Comparison of ENCODE assay signal across 14 cellular contexts in the genomic region with DNA sequence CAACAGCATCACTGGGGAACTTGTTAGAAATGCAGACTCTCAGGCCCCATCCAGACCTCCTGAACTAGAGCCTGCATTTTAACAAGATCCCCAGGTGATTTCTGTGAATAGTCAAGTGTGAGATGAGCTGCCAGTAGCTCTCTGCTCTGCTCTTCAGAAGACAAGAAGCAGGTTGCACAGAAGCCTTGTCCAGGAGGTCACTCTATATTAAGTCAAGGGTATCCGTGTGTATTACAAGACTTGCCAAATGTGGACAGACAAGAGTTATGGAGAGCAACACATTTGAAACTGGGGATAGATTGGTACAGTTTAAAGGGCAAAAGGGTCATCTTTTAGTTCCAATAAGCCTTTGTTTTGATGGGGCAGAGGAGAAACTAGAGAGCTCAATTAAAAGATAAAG. TPM values are rescaled to one million over a fixed set of nuclear protein-coding genes. Genes with fewer than 3 reads are reported as not detected.
DNase-seq lines count a peak whose midpoint lies in the region; ATAC-seq, FAIRE-seq and TF ChIP-seq lines count a peak whose summit lies in the region.
"Had no signal": no experiment of that assay in that cellular context is flagged by ENCODE, and none has a peak within 500 bp of the region (broad histone marks: within the 10 kb centered on the region; RNA-seq: fewer than 3 reads in every experiment).

No MANE protein-coding gene starts in this region.

- peaks cover 5% of the 10 kb centered on the region for H3F3A ChIP-seq in SK-N-SH (replicated peaks; ENCODE audit: insufficient read depth)

- peaks cover 25% of the 10 kb centered on the region for H3K4me1 Mint-ChIP-seq in nephron

- H3K4me1 ChIP-seq in SK-N-SH (ENCODE audit: control insufficient read depth in 1 of 2, insufficient read depth in 2 of 2, low read depth in 1 of 2, low read length in 1 of 2) (peaks cover 7 to 25% of the 10 kb centered on the region in 2 experiments), esophagus squamous epithelium (peaks cover 18 to 68% (median 19%) of the 10 kb centered on the region in 3 donors), upper lobe of right lung (peaks cover 21% of the 10 kb centered on the region)

- ATAC-seq in SK-N-SH treated with all-trans-retinoic acid at 6 μM for 48 hours: no peak; the same call in 2 of the 3 replicates
- ATAC-seq in upper lobe of right lung: no peak

- no peaks in the 10 kb centered on the region for H3K36me3 Mint-ChIP-seq in nephron (ENCODE audit: low read depth)

- H3K27ac Mint-ChIP-seq in nephron: peak overlapping the region; percentile 54 to 78 (median 72)

- POLR2A ChIA-PET in SK-N-SH (lab: Yijun Ruan, JAX): no interaction called here

- peaks cover 3% of the 10 kb centered on the region for H3K27me3 Mint-ChIP-seq in nephron (ENCODE audit: low read depth)

- intact Hi-C loops in esophagus squamous epithelium (cut with DNase I) (no loop called here), upper lobe of right lung (cut with DNase I) (no loop called here)

- H3K9me2 ChIP-seq in SK-N-SH: no peaks in the 10 kb centered on the region

- 93% methylated on average over 1 of the region's 1 CpG for WGBS in SK-N-SH (ENCODE audit: low lambda C conversion rate)
- 86 to 100% methylated on average over 1 of the region's 1 CpG for WGBS in esophagus squamous epithelium, 2 donors

- TF ChIP-seq RAD21 in SK-N-SH (IDR thresholded peaks at IDR 0.05; ENCODE audit: low read length): no peak

- H3K9ac ChIP-seq in SK-N-SH: no peak overlapping the region

- no peak for TF ChIP-seq EP300 in SK-N-SH (IDR thresholded peaks at IDR 0.05; ENCODE audit: borderline replicate concordance in 1 of 2, low read depth in 1 of 2, low read length in 1 of 2)

- H3K27me3 ChIP-seq in SK-N-SH (ENCODE audit: insufficient read depth) (no peaks in the 10 kb centered on the region), esophagus squamous epithelium (no peaks in the 10 kb centered on the region), upper lobe of right lung (no peaks in the 10 kb centered on the region)
- H3K27me3 ChIP-seq: thyroid gland had no signal

- H4K20me1 ChIP-seq in SK-N-SH (ENCODE audit: insufficient read depth): no peaks in the 10 kb centered on the region

- CTCF ChIA-PET in SK-N-SH (lab: Yijun Ruan, JAX): interaction anchor here (1.0 kb wide), 1 partner anchor 94 kb away, joined by 3 read pairs; no protein-coding TSS in a partner anchor

- peak overlapping the region; percentile 94 for H2AFZ ChIP-seq in SK-N-SH (ENCODE audit: low read depth)

- H3K9me3 ChIP-seq in SK-N-SH (no peaks in the 10 kb centered on the region), esophagus squamous epithelium (no peaks in the 10 kb centered on the region), upper lobe of right lung (no peaks in the 10 kb centered on the region)
- H3K9me3 ChIP-seq: thyroid gland had no signal

- TF ChIP-seq POLR2A in esophagus squamous epithelium (IDR thresholded peaks at IDR 0.05): no peak

- H3K4me3 ChIP-seq in SK-N-SH (ENCODE audit: low read depth in 2 of 2, low read length in 1 of 2): no peak overlapping the region
- no peak overlapping the region for H3K4me3 ChIP-seq in esophagus squamous epithelium
- H3K4me3 ChIP-seq in upper lobe of right lung: no peak overlapping the region
- H3K4me3 ChIP-seq: thyroid gland had no signal

- TF ChIP-seq CTCF in SK-N-SH (IDR thresholded peaks at IDR 0.05): no peak
- no peak for TF ChIP-seq CTCF in esophagus squamous epithelium (IDR thresholded peaks at IDR 0.05)
- TF ChIP-seq CTCF in nephron (IDR thresholded peaks at IDR 0.05; ENCODE audit: unreplicated experiment in 3 of 3): no peak
- no peak for TF ChIP-seq CTCF in upper lobe of right lung (IDR thresholded peaks at IDR 0.05)

- FAIRE-seq in GM19239 (lab: Jason Lieb, UNC): no peak
- FAIRE-seq: A204.1, GM12891 had no signal

- H3K36me3 ChIP-seq in SK-N-SH (replicated peaks in 1 of 2; ENCODE audit: control insufficient read depth in 1 of 2, insufficient read depth in 2 of 2, low read length in 1 of 2): no peaks in the 10 kb centered on the region
- H3K36me3 ChIP-seq in esophagus squamous epithelium: no peaks in the 10 kb centered on the region
- no peaks in the 10 kb centered on the region for H3K36me3 ChIP-seq in upper lobe of right lung
- H3K36me3 ChIP-seq: thyroid gland had no signal

- no peak for DNase-seq in SK-N-SH
- DNase-seq in esophagus squamous epithelium (lab: John Stamatoyannopoulos, UW): no peak
- DNase-seq in upper lobe of right lung: no peak
- DNase-seq in GM19239 (ENCODE audit: insufficient read length, low spot score): no peak
- no peak for DNase-seq in NCI-H1694 treated with DMSO at 0.1 percent for 48 hours (lab: John Stamatoyannopoulos, UW)
- no peak for DNase-seq in AG08396 (ENCODE audit: low spot score)
- DNase-seq: erythroblast had no signal

- H3K4me2 ChIP-seq in SK-N-SH: peak overlapping the region; percentile 42; the same call in 1 of the 2 replicates

- H3K4me3 Mint-ChIP-seq in nephron: no peak overlapping the region

- no peaks in the 10 kb centered on the region for H3K79me2 ChIP-seq in SK-N-SH (ENCODE audit: insufficient read depth)

- H3K27ac ChIP-seq in SK-N-SH (ENCODE audit: low read depth in 2 of 2, low read length in 1 of 2) (peak overlapping the region in 1 of 2 experiments; percentile 52; a peak in 1 of 4 replicates), esophagus squamous epithelium (peak overlapping the region; percentile 34 to 90 (median 82)), upper lobe of right lung (peak overlapping the region; percentile 33)
- H3K27ac ChIP-seq: thyroid gland, VCaP had no signal

- H3K9me3 Mint-ChIP-seq in nephron: no peaks in the 10 kb centered on the region

TF ChIP-seq in SK-N-SH, 30 proteins besides CTCF, POLR2A, EP300 and RAD21:
- no peak for TF ChIP-seq FOXJ3 (CRISPR knock-in tag; IDR thresholded peaks at IDR 0.05)

TF ChIP-seq in SK-N-SH treated with all-trans-retinoic acid at 6 μM for 48 hours, 23 proteins besides CTCF, POLR2A, EP300 and RAD21:
- TF ChIP-seq BACH2 (CRISPR knock-in tag; IDR thresholded peaks at IDR 0.05; ENCODE audit: borderline replicate concordance): no peak
- no peak for TF ChIP-seq ZNF70 (CRISPR knock-in tag; IDR thresholded peaks at IDR 0.05)
- TF ChIP-seq TCF4 (CRISPR knock-in tag; IDR thresholded peaks at IDR 0.05; ENCODE audit: borderline replicate concordance): no peak
- TF ChIP-seq, protein P1, sequence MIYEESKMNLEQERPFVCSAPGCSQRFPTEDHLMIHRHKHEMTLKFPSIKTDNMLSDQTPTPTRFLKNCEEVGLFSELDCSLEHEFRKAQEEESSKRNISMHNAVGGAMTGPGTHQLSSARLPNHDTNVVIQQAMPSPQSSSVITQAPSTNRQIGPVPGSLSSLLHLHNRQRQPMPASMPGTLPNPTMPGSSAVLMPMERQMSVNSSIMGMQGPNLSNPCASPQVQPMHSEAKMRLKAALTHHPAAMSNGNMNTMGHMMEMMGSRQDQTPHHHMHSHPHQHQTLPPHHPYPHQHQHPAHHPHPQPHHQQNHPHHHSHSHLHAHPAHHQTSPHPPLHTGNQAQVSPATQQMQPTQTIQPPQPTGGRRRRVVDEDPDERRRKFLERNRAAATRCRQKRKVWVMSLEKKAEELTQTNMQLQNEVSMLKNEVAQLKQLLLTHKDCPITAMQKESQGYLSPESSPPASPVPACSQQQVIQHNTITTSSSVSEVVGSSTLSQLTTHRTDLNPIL (CRISPR knock-in tag; IDR thresholded peaks at IDR 0.05; ENCODE audit: low read depth): no peak
- no peak for TF ChIP-seq GLIS3 (CRISPR knock-in tag; IDR thresholded peaks at IDR 0.05)

RNA-seq across cellular contexts. Expression of a gene that starts 23.2 kb away (rescaled TPM):
- 6.3 and 6.8 TPM in 2 replicates for polyA plus RNA-seq in SK-N-SH (2012; rRNA removed)
- 4.6 and 6.0 TPM in 2 replicates for polyA plus RNA-seq in SK-N-SH (2012; cell fraction: cytosol; rRNA removed)
- polyA plus RNA-seq in SK-N-SH (2012; cell fraction: nucleus; rRNA removed): 8.6 and 11.2 TPM in 2 replicates
- total RNA-seq in esophagus squamous epithelium: 10 to 100 TPM; 29.5 to 77.4 (median 50.8) TPM
- 116 TPM for total RNA-seq in upper lobe of right lung
- total RNA-seq: OCI-LY7 had no signal
